Comparison of ENCODE assay signal across 1 cellular context in the genomic region with DNA sequence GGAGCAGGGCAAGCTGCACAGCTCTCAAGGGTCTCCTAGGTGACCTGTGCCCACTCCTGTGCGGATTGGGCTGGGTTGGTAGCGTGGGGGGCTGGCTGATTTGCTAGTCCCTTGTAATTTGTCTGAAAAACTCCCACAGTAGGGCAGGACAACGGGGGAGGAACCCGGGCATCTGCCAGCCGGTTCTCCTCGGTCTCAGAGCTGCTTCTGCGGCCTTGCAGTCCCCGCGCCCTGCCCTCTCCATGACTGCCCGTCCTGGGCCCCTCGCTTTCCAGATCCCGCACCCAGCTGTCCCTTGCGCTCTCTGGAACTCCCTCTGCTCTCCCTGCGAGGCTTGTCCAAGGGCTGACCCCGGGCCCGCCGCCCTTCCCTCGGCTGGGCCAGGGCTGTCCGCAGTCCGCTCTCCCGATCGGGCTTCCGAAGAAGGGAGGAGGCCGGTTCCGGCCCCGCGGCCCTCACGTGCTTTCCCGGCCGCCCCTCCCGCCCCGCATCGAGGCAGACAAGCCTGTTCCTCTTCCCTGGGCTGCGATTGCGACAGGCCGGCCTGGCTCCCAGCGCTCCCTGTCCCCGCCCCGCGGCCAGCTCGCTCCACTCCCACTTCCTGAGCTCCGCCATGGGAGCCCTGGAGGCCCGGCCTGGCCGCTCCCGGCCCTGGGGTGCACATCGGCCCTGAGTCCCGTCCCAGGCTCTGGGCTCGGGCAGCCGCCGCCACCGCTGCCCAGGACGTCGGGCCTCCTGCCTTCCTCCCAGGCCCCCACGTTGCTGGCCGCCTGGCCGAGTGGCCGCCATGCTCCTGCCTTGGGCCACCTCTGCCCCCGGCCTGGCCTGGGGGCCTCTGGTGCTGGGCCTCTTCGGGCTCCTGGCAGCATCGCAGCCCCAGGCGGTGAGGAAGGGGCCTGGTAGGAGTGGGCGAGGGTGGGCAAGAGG.
TF ChIP-seq lines count a peak whose summit lies in the region.

TSS of gene LTBR (plus strand) at position 591 of the 927 bp plus-strand sequence. CDS start at position 788, 197 bp downstream.

TF ChIP-seq in liver, 16 proteins besides CTCF, POLR2A, EP300 and RAD21 (continued from another document):
- TF ChIP-seq, protein P1, sequence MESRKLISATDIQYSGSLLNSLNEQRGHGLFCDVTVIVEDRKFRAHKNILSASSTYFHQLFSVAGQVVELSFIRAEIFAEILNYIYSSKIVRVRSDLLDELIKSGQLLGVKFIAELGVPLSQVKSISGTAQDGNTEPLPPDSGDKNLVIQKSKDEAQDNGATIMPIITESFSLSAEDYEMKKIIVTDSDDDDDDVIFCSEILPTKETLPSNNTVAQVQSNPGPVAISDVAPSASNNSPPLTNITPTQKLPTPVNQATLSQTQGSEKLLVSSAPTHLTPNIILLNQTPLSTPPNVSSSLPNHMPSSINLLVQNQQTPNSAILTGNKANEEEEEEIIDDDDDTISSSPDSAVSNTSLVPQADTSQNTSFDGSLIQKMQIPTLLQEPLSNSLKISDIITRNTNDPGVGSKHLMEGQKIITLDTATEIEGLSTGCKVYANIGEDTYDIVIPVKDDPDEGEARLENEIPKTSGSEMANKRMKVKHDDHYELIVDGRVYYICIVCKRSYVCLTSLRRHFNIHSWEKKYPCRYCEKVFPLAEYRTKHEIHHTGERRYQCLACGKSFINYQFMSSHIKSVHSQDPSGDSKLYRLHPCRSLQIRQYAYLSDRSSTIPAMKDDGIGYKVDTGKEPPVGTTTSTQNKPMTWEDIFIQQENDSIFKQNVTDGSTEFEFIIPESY (IDR thresholded peaks at IDR 0.05): no peak
- peak in 1 of 2 donors; percentile 77 for TF ChIP-seq GABPA (IDR thresholded peaks at IDR 0.05 in 1 of 2, conservative IDR thresholded peaks at IDR 0.05 in 1 of 2)
- TF ChIP-seq TAF1 (conservative IDR thresholded peaks at IDR 0.05): peak; percentile 53
